8 cellular contexts compared by ENCODE assay signal in genomic region chr19:40464059-40465024, GRCh38. TPM values are rescaled to one million over a fixed set of nuclear protein-coding genes. Genes with fewer than 3 reads are reported as not detected.
A peak's percentile ranks its signal among the peaks of the same experiment; 100 is the strongest.
DNase-seq lines count a peak whose midpoint lies in the region; ATAC-seq and TF ChIP-seq lines count a peak whose summit lies in the region.

No MANE protein-coding gene starts in this region.

- H4K20me1 ChIP-seq in neural cell (ENCODE audit: insufficient read depth): no peaks in the 10 kb centered on the region

- no peaks in the 10 kb centered on the region for H3K36me3 ChIP-seq in neural cell (ENCODE audit: insufficient read depth, low read length)
- peaks cover 0 to 5% (median 0%) of the 10 kb centered on the region in 4 donors for H3K36me3 ChIP-seq in stomach

- H3K4me1 ChIP-seq in stomach: peaks cover 36 to 58% (median 51%) of the 10 kb centered on the region in 4 donors

- TF ChIP-seq EP300 in neural cell (conservative IDR thresholded peaks at IDR 0.05; ENCODE audit: poor library complexity, severe bottlenecking): no peak
- TF ChIP-seq EP300 in stomach (IDR thresholded peaks at IDR 0.05): no peak

- ATAC-seq in HG03439 (IDR thresholded peaks at IDR 0.05; ENCODE audit: unreplicated experiment): no peak

- H3K9me2 ChIP-seq in neural cell (ENCODE audit: insufficient read depth, low read length): no peaks in the 10 kb centered on the region

- TF ChIP-seq POLR2A in stomach (IDR thresholded peaks at IDR 0.05): no peak

- H3K27ac ChIP-seq in neural cell (ENCODE audit: low read length): no peak overlapping the region
- peak overlapping the region; percentile 93 to 99 (median 96) for H3K27ac ChIP-seq in stomach

- WGBS in stomach, 5 donors: 12 to 21% (median 14%) methylated on average over 11 of the region's 11 CpGs

- no peak overlapping the region for H3K9ac ChIP-seq in neural cell (ENCODE audit: low read length)

- TF ChIP-seq RAD21 in neural cell (conservative IDR thresholded peaks at IDR 0.05): peak; percentile 53

- no peak overlapping the region for H2AFZ ChIP-seq in neural cell (ENCODE audit: low read depth, low read length)

- TF ChIP-seq CTCF in neural cell (IDR thresholded peaks at IDR 0.05; ENCODE audit: poor library complexity, severe bottlenecking) (peak; percentile 62), stomach (IDR thresholded peaks at IDR 0.05) (peak in 5 of 7 experiments; percentile 85 to 96 (median 91))

- no peaks in the 10 kb centered on the region for H3K79me2 ChIP-seq in neural cell (replicated peaks; ENCODE audit: insufficient read depth, low read length)

- DNase-seq in DMS114 treated with DMSO at 0.1 percent for 48 hours (lab: John Stamatoyannopoulos, UW; ENCODE audit: unreplicated experiment) (peak; percentile 75), Kasumi-1 (lab: John Stamatoyannopoulos, UW) (peak; percentile 77 to 88), RPMI7951 (ENCODE audit: low read depth) (peak; percentile 89), fibroblast of the conjunctiva (ENCODE audit: low read depth) (peak; percentile 68), stomach (peak; percentile 92)
- DNase-seq in activated effector memory CD4-positive, alpha-beta T cell treated with Interleukin-2 at 50 U/mL for 16 hours: peak; percentile 49

- H3K4me2 ChIP-seq in neural cell (ENCODE audit: low read length): no peak overlapping the region

- no peaks in the 10 kb centered on the region for H3F3A ChIP-seq in neural cell (ENCODE audit: insufficient read depth, low read length, poor library complexity, severe bottlenecking)

- H3K4me3 ChIP-seq in neural cell (ENCODE audit: low read length) (no peak overlapping the region), stomach (peak overlapping the region; percentile 60 to 83 (median 74))

- intact Hi-C loops in stomach (cut with DNase I; ENCODE audit: low total_unique reads): no loop called here

- peaks cover 23% of the 10 kb centered on the region for H3K27me3 ChIP-seq in neural cell (ENCODE audit: insufficient read depth, low read depth, low read length)
- H3K27me3 ChIP-seq in stomach: peaks cover 0 to 13% (median 4%) of the 10 kb centered on the region in 3 donors

- no peaks in the 10 kb centered on the region for H3K9me3 ChIP-seq in neural cell (ENCODE audit: low read length)
- no peaks in the 10 kb centered on the region for H3K9me3 ChIP-seq in stomach

TF ChIP-seq in neural cell, 6 proteins besides CTCF, POLR2A, EP300 and RAD21:
- TF ChIP-seq TAF1 (IDR thresholded peaks at IDR 0.05; ENCODE audit: low read depth): no peak
- no peak for TF ChIP-seq REST (IDR thresholded peaks at IDR 0.05; ENCODE audit: borderline replicate concordance)
- no peak for TF ChIP-seq SMC3 (conservative IDR thresholded peaks at IDR 0.05; ENCODE audit: poor library complexity)

RNA-seq across cellular contexts. Expression of gene BLVRB, which starts 1.2 kb away (rescaled TPM):
- 77.4 and 101 TPM in 2 replicates for total RNA-seq in RPMI7951 (2014; rRNA removed; shearing (Covaris generic))
- polyA plus RNA-seq in neural cell (5.0 and 9.9 TPM in 2 replicates), stomach (100 to 1,000 TPM; 247 to 492 (median 288) TPM)
- 2.2 TPM in 2 replicates for polyA minus RNA-seq in neural cell
- 100 to 1,000 TPM in 4 of 5 donors, 10 to 100 TPM in 1; 54.3 to 561 (median 121) TPM for total RNA-seq in stomach

RNA-seq across cellular contexts. Expression of gene SPTBN4, which starts 2.5 kb away (rescaled TPM):
- total RNA-seq in RPMI7951 (2014; rRNA removed; shearing (Covaris generic)): 0.84 and 2.9 TPM in 2 replicates
- polyA plus RNA-seq in neural cell (10.4 and 12.7 TPM in 2 replicates), stomach (1 to 10 TPM; 1.4 to 2.2 (median 2.0) TPM)
- polyA minus RNA-seq in neural cell: 9.6 and 10.2 TPM in 2 replicates
- 10 to 100 TPM in 1 of 5 donors, 1 to 10 TPM in 3, not detected in 1; 2.2 to 18.1 (median 2.6) TPM for total RNA-seq in stomach

RNA-seq across cellular contexts. Expression of gene SERTAD3, which starts 20.2 kb away (rescaled TPM):
- 29.4 and 32.3 TPM in 2 replicates for total RNA-seq in RPMI7951 (2014; rRNA removed; shearing (Covaris generic))
- polyA plus RNA-seq in neural cell (7.6 and 9.0 TPM in 2 replicates), stomach (10 to 100 TPM; 16.8 to 29.4 (median 25.9) TPM)
- polyA minus RNA-seq in neural cell: 10.8 and 14.1 TPM in 2 replicates
- 10 to 100 TPM in 4 of 5 donors, 1 to 10 TPM in 1; 6.2 to 41.4 (median 32.5) TPM for total RNA-seq in stomach

RNA-seq across cellular contexts. Expression of gene SERTAD1, which starts 38.5 kb away (rescaled TPM):
- 13.2 and 17.1 TPM in 2 replicates for total RNA-seq in RPMI7951 (2014; rRNA removed; shearing (Covaris generic))
- polyA plus RNA-seq in neural cell: 3.3 and 5.1 TPM in 2 replicates
- 1.5 and 1.7 TPM in 2 replicates for polyA minus RNA-seq in neural cell
- total RNA-seq in stomach: 10 to 100 TPM in 1 of 5 donors, 1 to 10 TPM in 3, not detected in 1; 8.6 to 16.8 (median 9.7) TPM
- polyA plus RNA-seq in stomach: 10 to 100 TPM; 11.2 to 36.5 (median 25.2) TPM

RNA-seq across cellular contexts. Expression of gene PRX, which starts 51.2 kb away (rescaled TPM):
- 0.72 and 1.2 TPM in 2 replicates for total RNA-seq in RPMI7951 (2014; rRNA removed; shearing (Covaris generic))
- polyA plus RNA-seq in neural cell: 0.20 and 0.36 TPM in 2 replicates
- polyA minus RNA-seq in neural cell: 0.23 and 0.24 TPM in 2 replicates
- 1 to 10 TPM in 4 of 5 donors, not detected in 1; 4.3 to 8.6 (median 6.3) TPM for total RNA-seq in stomach
- 1 to 10 TPM; 1.6 to 2.7 (median 2.1) TPM for polyA plus RNA-seq in stomach
